ENCODE assay signal across 10 cellular contexts in genomic region chr3:111392911-111393351, GRCh38.
DNase-seq lines count a peak whose midpoint lies in the region; ATAC-seq, FAIRE-seq and TF ChIP-seq lines count a peak whose summit lies in the region.
"Had no signal": no experiment of that assay in that cellular context is flagged by ENCODE, and none has a peak within 500 bp of the region (broad histone marks: within the 10 kb centered on the region; RNA-seq: fewer than 3 reads in every experiment).

No MANE protein-coding gene starts in this region.

- H3K9me3 ChIP-seq in small intestine (ENCODE audit: control insufficient read depth, low read depth) (no peaks in the 10 kb centered on the region), upper lobe of right lung (no peaks in the 10 kb centered on the region), right cardiac atrium (ENCODE audit: control insufficient read depth, low read length) (no peaks in the 10 kb centered on the region)

- ATAC-seq in left lobe of liver: no peak
- ATAC-seq in upper lobe of right lung: no peak
- ATAC-seq in right cardiac atrium: no peak

- H3K27ac ChIP-seq in small intestine (ENCODE audit: low read depth in 1 of 2, low read length in 1 of 2) (no peak overlapping the region), upper lobe of right lung (no peak overlapping the region), right cardiac atrium (ENCODE audit: low read length) (no peak overlapping the region)

- intact Hi-C loops in upper lobe of right lung (cut with DNase I) (no loop called here), right cardiac atrium (cut with DNase I) (no loop called here)

- H3K36me3 ChIP-seq in small intestine (ENCODE audit: control insufficient read depth in 2 of 2, insufficient read depth in 2 of 2, low read length in 2 of 2) (no peaks in the 10 kb centered on the region), upper lobe of right lung (no peaks in the 10 kb centered on the region)

- 61 to 89% (median 63%) methylated on average over 2 of the region's 2 CpGs for WGBS in small intestine, 3 donors
- WGBS in right cardiac atrium: 74% methylated on average over 2 of the region's 2 CpGs

- no peak for FAIRE-seq in small intestine (lab: Jason Lieb, UNC)

- H3K4me3 ChIP-seq in small intestine (ENCODE audit: low read depth in 1 of 2, low read length in 2 of 2): no peak overlapping the region
- H3K4me3 ChIP-seq in upper lobe of right lung: no peak overlapping the region
- H3K4me3 ChIP-seq in right cardiac atrium (ENCODE audit: low read length): no peak overlapping the region

- H3K4me1 ChIP-seq in small intestine (ENCODE audit: control insufficient read depth in 2 of 2, insufficient read depth in 1 of 2, low read depth in 1 of 2, low read length in 1 of 2): no peaks in the 10 kb centered on the region
- H3K4me1 ChIP-seq in upper lobe of right lung: no peaks in the 10 kb centered on the region
- H3K4me1 ChIP-seq in right cardiac atrium (ENCODE audit: control insufficient read depth, insufficient read depth, low read length): no peaks in the 10 kb centered on the region

- no peaks in the 10 kb centered on the region for H3K27me3 ChIP-seq in small intestine (ENCODE audit: control insufficient read depth in 2 of 2, insufficient read depth in 2 of 2, low read length in 2 of 2)
- no peaks in the 10 kb centered on the region for H3K27me3 ChIP-seq in upper lobe of right lung
- no peaks in the 10 kb centered on the region for H3K27me3 ChIP-seq in right cardiac atrium (ENCODE audit: control insufficient read depth, insufficient read depth)

- TF ChIP-seq CTCF in upper lobe of right lung (IDR thresholded peaks at IDR 0.05): no peak

- peak; percentile 1 for DNase-seq in NOMO-1 treated with DMSO at 0.1 percent for 48 hours (lab: John Stamatoyannopoulos, UW; ENCODE audit: unreplicated experiment)
- DNase-seq in NOMO-1 (lab: John Stamatoyannopoulos, UW; ENCODE audit: unreplicated experiment in 2 of 2): no peak
- peak; percentile 86 for DNase-seq in NCI-H524 treated with DMSO at 0.1 percent for 48 hours (lab: John Stamatoyannopoulos, UW)
- peak; percentile 15 for DNase-seq in activated effector memory CD4-positive, alpha-beta T cell treated with Interleukin-2 at 50 U/mL for 16 hours
- peak; percentile 59 for DNase-seq in small intestine
- no peak for DNase-seq in left lobe of liver (ENCODE audit: low spot score)
- no peak for DNase-seq in upper lobe of right lung
- DNase-seq in right cardiac atrium: no peak
- DNase-seq: H9, head of caudate nucleus had no signal

Comparison
In these comparisons a context has a peak if more than half of its experiments do, and no peak if none do; other contexts are left out.
1. DNase-seq: peak in NOMO-1 treated with DMSO at 0.1 percent for 48 hours (single experiment), NCI-H524 treated with DMSO at 0.1 percent for 48 hours (single experiment), activated effector memory CD4-positive, alpha-beta T cell treated with Interleukin-2 at 50 U/mL for 16 hours (single experiment) and small intestine (single experiment); none in NOMO-1 (0 of 2), left lobe of liver (single experiment), upper lobe of right lung (single experiment) and right cardiac atrium (0 of 3).